Comparison of ENCODE assay signal across 1 cellular context in the genomic region with DNA sequence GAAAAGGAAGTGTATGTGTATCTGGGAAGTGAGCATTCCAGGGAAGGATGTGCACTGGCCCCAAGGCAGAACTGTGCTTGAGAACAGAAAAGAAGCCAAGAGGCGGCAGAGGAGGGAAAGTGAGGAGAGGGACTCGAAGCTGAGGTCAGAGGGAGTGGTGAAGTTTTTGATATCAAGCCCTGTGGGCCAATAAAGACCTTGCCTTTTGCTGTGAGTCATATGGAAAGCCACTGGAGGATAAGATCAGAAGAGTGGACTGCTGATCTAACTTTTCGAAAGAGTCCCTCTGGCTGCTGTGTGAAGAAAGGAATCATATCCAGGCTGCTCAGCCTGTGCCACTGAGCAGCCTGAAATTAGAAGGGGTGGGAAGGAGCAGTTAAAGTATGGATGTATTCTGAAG.
TF ChIP-seq lines count a peak whose summit lies in the region.

No MANE protein-coding gene starts in this region.

TF ChIP-seq in SK-N-SH, 30 proteins besides CTCF, POLR2A, EP300 and RAD21 (continued from another document):
- TF ChIP-seq, protein P1, sequence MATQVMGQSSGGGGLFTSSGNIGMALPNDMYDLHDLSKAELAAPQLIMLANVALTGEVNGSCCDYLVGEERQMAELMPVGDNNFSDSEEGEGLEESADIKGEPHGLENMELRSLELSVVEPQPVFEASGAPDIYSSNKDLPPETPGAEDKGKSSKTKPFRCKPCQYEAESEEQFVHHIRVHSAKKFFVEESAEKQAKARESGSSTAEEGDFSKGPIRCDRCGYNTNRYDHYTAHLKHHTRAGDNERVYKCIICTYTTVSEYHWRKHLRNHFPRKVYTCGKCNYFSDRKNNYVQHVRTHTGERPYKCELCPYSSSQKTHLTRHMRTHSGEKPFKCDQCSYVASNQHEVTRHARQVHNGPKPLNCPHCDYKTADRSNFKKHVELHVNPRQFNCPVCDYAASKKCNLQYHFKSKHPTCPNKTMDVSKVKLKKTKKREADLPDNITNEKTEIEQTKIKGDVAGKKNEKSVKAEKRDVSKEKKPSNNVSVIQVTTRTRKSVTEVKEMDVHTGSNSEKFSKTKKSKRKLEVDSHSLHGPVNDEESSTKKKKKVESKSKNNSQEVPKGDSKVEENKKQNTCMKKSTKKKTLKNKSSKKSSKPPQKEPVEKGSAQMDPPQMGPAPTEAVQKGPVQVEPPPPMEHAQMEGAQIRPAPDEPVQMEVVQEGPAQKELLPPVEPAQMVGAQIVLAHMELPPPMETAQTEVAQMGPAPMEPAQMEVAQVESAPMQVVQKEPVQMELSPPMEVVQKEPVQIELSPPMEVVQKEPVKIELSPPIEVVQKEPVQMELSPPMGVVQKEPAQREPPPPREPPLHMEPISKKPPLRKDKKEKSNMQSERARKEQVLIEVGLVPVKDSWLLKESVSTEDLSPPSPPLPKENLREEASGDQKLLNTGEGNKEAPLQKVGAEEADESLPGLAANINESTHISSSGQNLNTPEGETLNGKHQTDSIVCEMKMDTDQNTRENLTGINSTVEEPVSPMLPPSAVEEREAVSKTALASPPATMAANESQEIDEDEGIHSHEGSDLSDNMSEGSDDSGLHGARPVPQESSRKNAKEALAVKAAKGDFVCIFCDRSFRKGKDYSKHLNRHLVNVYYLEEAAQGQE (IDR thresholded peaks at IDR 0.05; ENCODE audit: low read depth, low read length), result no peak
- TF ChIP-seq RFX5 (IDR thresholded peaks at IDR 0.05; ENCODE audit: low read length), result no peak
